21 cellular contexts compared by ENCODE assay signal in genomic region chr18:50616484-50617048, GRCh38. TPM values are rescaled to one million over a fixed set of nuclear protein-coding genes. Genes with fewer than 3 reads are reported as not detected.
DNase-seq lines count a peak whose midpoint lies in the region; ATAC-seq, FAIRE-seq and TF ChIP-seq lines count a peak whose summit lies in the region.
"Had no signal": no experiment of that assay in that cellular context is flagged by ENCODE, and none has a peak within 500 bp of the region (broad histone marks: within the 10 kb centered on the region; RNA-seq: fewer than 3 reads in every experiment).

No MANE protein-coding gene starts in this region.

- in situ Hi-C loops in HepG2 (cut with HindIII; ENCODE audit: extremely low pct_ligation_motif_present, low pct_unique_long_range_greater_than_20kb) = no loop called here

- H3K9ac ChIP-seq in HepG2 (ENCODE audit: insufficient read depth, low read depth, low read length) = no peak overlapping the region
- no peak overlapping the region for H3K9ac ChIP-seq in mesendoderm (ENCODE audit: low read length)
- H3K9ac ChIP-seq: BLaER1 had no signal

- TF ChIP-seq POLR2A in HepG2 (IDR thresholded peaks at IDR 0.05; ENCODE audit: insufficient read depth in 1 of 2, low read depth in 2 of 2, low read length in 2 of 2) = no peak
- no peak for TF ChIP-seq POLR2A in right lobe of liver (IDR thresholded peaks at IDR 0.05)

- no peaks in the 10 kb centered on the region for H4K20me1 ChIP-seq in HepG2 (ENCODE audit: insufficient read depth, low read length)
- H4K20me1 ChIP-seq: BLaER1 had no signal

- FAIRE-seq in HepG2 (lab: Jason Lieb, UNC) = no peak
- FAIRE-seq: GM12892, GM18507, H54 had no signal

- no peak for ATAC-seq in Right ventricle myocardium inferior
- no peak for ATAC-seq in HepG2
- ATAC-seq in right lobe of liver = no peak
- no peak for ATAC-seq in sciatic nerve
- ATAC-seq: GM23338 had no signal

- H3K4me1 Mint-ChIP-seq in activated T-cell treated with anti-CD3 and anti-CD28 coated beads, Interleukin-2, amount 50 U/mL, for 24 hours (ENCODE audit: low read depth) = no peaks in the 10 kb centered on the region
- H3K4me1 Mint-ChIP-seq: CD14-positive monocyte; CD4-positive, alpha-beta memory T cell; GM23338 had no signal

- no peak overlapping the region for H3K56ac ChIP-seq in mesendoderm (ENCODE audit: low read length)

- TF ChIP-seq CTCF in cardiac muscle cell (IDR thresholded peaks at IDR 0.05; ENCODE audit: low read depth, low read length) (no peak), HepG2 (CRISPR knock-in tag; IDR thresholded peaks at IDR 0.05) (no peak), right lobe of liver (IDR thresholded peaks at IDR 0.05) (no peak)

- H3K4me3 ChIP-seq in cardiac muscle cell = no peak overlapping the region
- no peak overlapping the region for H3K4me3 ChIP-seq in HepG2 (replicated peaks in 1 of 3; ENCODE audit: insufficient read depth in 1 of 3, low read depth in 2 of 3, low read length in 3 of 3)
- no peak overlapping the region for H3K4me3 ChIP-seq in right lobe of liver
- H3K4me3 ChIP-seq in mesendoderm (ENCODE audit: low read length) = no peak overlapping the region
- H3K4me3 ChIP-seq: BLaER1, GM23338 had no signal

- TF ChIP-seq EP300 in HepG2 (IDR thresholded peaks at IDR 0.05; ENCODE audit: low read depth in 2 of 2, low read length in 2 of 2) (no peak), HepG2 (CRISPR knock-in tag; IDR thresholded peaks at IDR 0.05; ENCODE audit: borderline replicate concordance) (no peak)

- peaks cover 6% of the 10 kb centered on the region for H3K27me3 Mint-ChIP-seq in activated T-cell treated with anti-CD3 and anti-CD28 coated beads, Interleukin-2, amount 50 U/mL, for 24 hours

- H2BK5ac ChIP-seq in mesendoderm (ENCODE audit: low read length) = no peak overlapping the region

- H2AFZ ChIP-seq in HepG2 (ENCODE audit: low read length) = no peak overlapping the region
- H2AFZ ChIP-seq: GM23338 had no signal

- H3K4me1 ChIP-seq in cardiac muscle cell (ENCODE audit: low read depth) (peaks cover 19% of the 10 kb centered on the region), HepG2 (ENCODE audit: insufficient read depth, low read length) (peaks cover 35% of the 10 kb centered on the region), right lobe of liver (peaks cover 0 to 22% (median 6%) of the 10 kb centered on the region in 4 donors), mesendoderm (ENCODE audit: control insufficient read depth, low read depth, low read length) (no peaks in the 10 kb centered on the region)
- H3K4me1 ChIP-seq: BLaER1 had no signal

- H3K4me2 ChIP-seq in HepG2 (ENCODE audit: low read depth, low read length) (no peak overlapping the region), mesendoderm (ENCODE audit: low read length) (no peak overlapping the region)
- H3K4me2 ChIP-seq: BLaER1, GM23338 had no signal

- H2AK5ac ChIP-seq in mesendoderm (ENCODE audit: low read length) = no peak overlapping the region

- H3K79me1 ChIP-seq in mesendoderm (ENCODE audit: low read length) = no peaks in the 10 kb centered on the region

- no peaks in the 10 kb centered on the region for H3K79me2 ChIP-seq in HepG2 (ENCODE audit: insufficient read depth, low read length)
- H3K79me2 ChIP-seq in mesendoderm (ENCODE audit: control insufficient read depth, insufficient read depth, low read length) = no peaks in the 10 kb centered on the region

- H4K8ac ChIP-seq in mesendoderm (ENCODE audit: low read depth, low read length) = no peak overlapping the region

- no peak overlapping the region for H3K23ac ChIP-seq in mesendoderm (ENCODE audit: low read length)

- TF ChIP-seq RAD21 in HepG2 (CRISPR knock-in tag; IDR thresholded peaks at IDR 0.05) = no peak

- WGBS in HepG2 (ENCODE audit: low lambda C conversion rate) = 85% methylated on average over 5 of the region's 5 CpGs
- WGBS in right lobe of liver (ENCODE audit: insufficient coverage, low coverage, low lambda C conversion rate, missing lambda C conversion rate) = 66% methylated on average over 2 of the region's 5 CpGs
- no CpG with 5 or more reads among the region's 5 CpGs for WGBS in mesendoderm (ENCODE audit: extremely low coverage, insufficient coverage, low lambda C conversion rate)

- no peak overlapping the region for H2BK120ac ChIP-seq in mesendoderm (ENCODE audit: low read depth, low read length)

- DNase-seq in cardiac muscle cell (ENCODE audit: low read depth in 1 of 2, low spot score in 1 of 2) = peak in 1 of 2 donors; percentile 20
- DNase-seq in Right ventricle myocardium inferior (ENCODE audit: missing footprints) = no peak
- no peak for DNase-seq in HepG2 (ENCODE audit: low spot score)
- no peak for DNase-seq in right lobe of liver
- no peak for DNase-seq in mesendoderm
- DNase-seq in activated T-cell treated with anti-CD3 and anti-CD28 coated beads, Interleukin-2, amount 50 U/mL, for 24 hours = no peak
- no peak for DNase-seq in sciatic nerve (ENCODE audit: low spot score)
- DNase-seq: 8988T; CD4-positive, alpha-beta memory T cell; DMS153; DMS79; GDM1; HCEC 1CT had no signal

- H3K27ac ChIP-seq in cardiac muscle cell (peak overlapping the region; percentile 6), HepG2 (ENCODE audit: extremely low read length, insufficient read depth, low read length) (no peak overlapping the region), right lobe of liver (no peak overlapping the region), mesendoderm (ENCODE audit: low read depth, low read length) (no peak overlapping the region)
- H3K27ac ChIP-seq: BLaER1 had no signal

- no peaks in the 10 kb centered on the region for H3K36me3 Mint-ChIP-seq in activated T-cell treated with anti-CD3 and anti-CD28 coated beads, Interleukin-2, amount 50 U/mL, for 24 hours (ENCODE audit: low read depth)
- H3K36me3 Mint-ChIP-seq: CD14-positive monocyte; CD4-positive, alpha-beta memory T cell had no signal

- no TSS peak for BruUV-seq in HepG2 (replicated peaks; lab: Mats Ljungman, UMichigan)

- intact Hi-C loops in Right ventricle myocardium inferior (cut with DNase I) (no loop called here), HepG2 (cut with micrococcal nuclease; ENCODE audit: unreplicated experiment) (no loop called here), right lobe of liver (cut with DNase I) (no loop called here), sciatic nerve (cut with DNase I) (no loop called here)

- peak overlapping the region; percentile 16 for H3K4ac ChIP-seq in mesendoderm (ENCODE audit: low read depth, low read length)

- H3K9me3 ChIP-seq in cardiac muscle cell (ENCODE audit: low read depth) (no peaks in the 10 kb centered on the region), HepG2 (ENCODE audit: low read length) (peaks cover 9% of the 10 kb centered on the region), right lobe of liver (no peaks in the 10 kb centered on the region)

- H3K18ac ChIP-seq in mesendoderm (ENCODE audit: low read length) = no peak overlapping the region

- no peak overlapping the region for H4K5ac ChIP-seq in mesendoderm (ENCODE audit: low read length)

- H3K27ac Mint-ChIP-seq in activated T-cell treated with anti-CD3 and anti-CD28 coated beads, Interleukin-2, amount 50 U/mL, for 24 hours = no peak overlapping the region
- H3K27ac Mint-ChIP-seq: CD14-positive monocyte; CD4-positive, alpha-beta memory T cell; GM23338 had no signal

- H3K9me3 Mint-ChIP-seq in activated T-cell treated with anti-CD3 and anti-CD28 coated beads, Interleukin-2, amount 50 U/mL, for 24 hours = no peaks in the 10 kb centered on the region

- H3K27me3 ChIP-seq in cardiac muscle cell = no peaks in the 10 kb centered on the region
- H3K27me3 ChIP-seq in HepG2 (ENCODE audit: control insufficient read depth in 1 of 2, insufficient read depth in 2 of 2, low read length in 2 of 2) = no peaks in the 10 kb centered on the region
- H3K27me3 ChIP-seq in right lobe of liver = no peaks in the 10 kb centered on the region
- H3K27me3 ChIP-seq in mesendoderm (ENCODE audit: insufficient read depth, low read length, poor library complexity) = no peaks in the 10 kb centered on the region
- H3K27me3 ChIP-seq: BLaER1 had no signal

- H3K36me3 ChIP-seq in cardiac muscle cell = no peaks in the 10 kb centered on the region
- H3K36me3 ChIP-seq in HepG2 (replicated peaks in 1 of 2; ENCODE audit: control insufficient read depth in 1 of 2, insufficient read depth in 2 of 2, low read length in 2 of 2) = no peaks in the 10 kb centered on the region
- no peaks in the 10 kb centered on the region for H3K36me3 ChIP-seq in right lobe of liver
- H3K36me3 ChIP-seq in mesendoderm (ENCODE audit: control insufficient read depth, insufficient read depth, low read length) = no peaks in the 10 kb centered on the region
- H3K36me3 ChIP-seq: BLaER1 had no signal

- H3K4me3 Mint-ChIP-seq in activated T-cell treated with anti-CD3 and anti-CD28 coated beads, Interleukin-2, amount 50 U/mL, for 24 hours = no peak overlapping the region
- H3K4me3 Mint-ChIP-seq: CD14-positive monocyte; CD4-positive, alpha-beta memory T cell; GM23338 had no signal

- no peak overlapping the region for H2BK15ac ChIP-seq in mesendoderm (replicated peaks; ENCODE audit: low read depth)

- POLR2A ChIA-PET in HepG2 (lab: Yijun Ruan, JAX) = no interaction called here

- CTCF ChIA-PET in HepG2 (lab: Yijun Ruan, JAX; ENCODE audit: low intra/inter-chr PET ratio, low total read pairs) = no interaction called here

RNA-seq across cellular contexts. Expression of gene MAPK4, which starts 56.7 kb away (rescaled TPM):
- total RNA-seq in cardiac muscle cell (62.3 and 68.9 TPM in 2 replicates), Right ventricle myocardium inferior (34.1 TPM), HepG2 (2016; rRNA removed; fragmentation: Illumina TruSeq; extraction: Trizol) (not detected in 2 replicates), right lobe of liver (1 to 10 TPM in 4 of 6 experiments, under 1 TPM in 2; 0.33 to 8.3 (median 1.5) TPM), sciatic nerve (0.89 TPM)
- polyA plus RNA-seq in cardiac muscle cell (36.9 and 45.4 TPM in 2 replicates), HepG2 (2011; rRNA removed) (0.01 TPM in 1 of 2 replicates, not detected in the other)
- not detected in 2 replicates for total RNA-seq in HepG2 (2016; cell fraction: cytosol; rRNA removed; fragmentation: Illumina TruSeq; extraction: Trizol; ENCODE audit: low read depth)
- total RNA-seq in HepG2 (2016; cell fraction: insoluble cytoplasmic fraction; rRNA removed; fragmentation: Illumina TruSeq; extraction: Trizol) = not detected in 2 replicates
- total RNA-seq in HepG2 (2016; cell fraction: membrane; rRNA removed; fragmentation: Illumina TruSeq; extraction: Trizol) = not detected in 2 replicates
- not detected in 2 replicates for total RNA-seq in HepG2 (2016; cell fraction: nucleus; rRNA removed; fragmentation: Illumina TruSeq; extraction: Trizol)
- not detected in 2 replicates for polyA plus RNA-seq in HepG2 (2011; cell fraction: cytosol; rRNA removed)
- not detected in 2 replicates for polyA plus RNA-seq in HepG2 (2011; cell fraction: nucleus; rRNA removed)
- polyA plus RNA-seq in HepG2 (2012) = not detected in 2 replicates
- not detected in 2 replicates for polyA plus RNA-seq in HepG2 (2016; cell fraction: cytosol; fragmentation: Illumina TruSeq; extraction: Trizol; ENCODE audit: low read depth)
- polyA plus RNA-seq in HepG2 (2016; cell fraction: insoluble cytoplasmic fraction; fragmentation: Illumina TruSeq; extraction: Trizol; ENCODE audit: low read depth) = not detected in 2 replicates
- not detected in 2 replicates for polyA plus RNA-seq in HepG2 (2016; cell fraction: membrane; fragmentation: Illumina TruSeq; extraction: Trizol; ENCODE audit: low read depth)
- polyA plus RNA-seq in HepG2 (2016; cell fraction: nucleus; fragmentation: Illumina TruSeq; extraction: Trizol; ENCODE audit: insufficient read depth, low read depth) = not detected in 2 replicates
- polyA minus RNA-seq in HepG2 (2011; rRNA and poly(A)+ RNA removed; ENCODE audit: low replicate concordance) = 8.9 TPM in 1 of 2 replicates, not detected in the other
- polyA minus RNA-seq in HepG2 (2011; cell fraction: cytosol; rRNA and poly(A)+ RNA removed) = not detected in 2 replicates
- not detected in 2 replicates for polyA minus RNA-seq in HepG2 (2011; cell fraction: nucleus; rRNA and poly(A)+ RNA removed)
- 1.2 TPM for polyA plus RNA-seq in mesendoderm (2013, experiment 1 of 2)
- 1.2 TPM for polyA plus RNA-seq in mesendoderm (2013, experiment 2 of 2)
- total RNA-seq: CD4-positive, alpha-beta memory T cell; HT-29 had no signal
- polyA plus RNA-seq: AG04450; CD14-positive monocyte; CD4-positive, alpha-beta memory T cell had no signal
